2 cellular contexts compared by ENCODE assay signal in genomic region chr1:147807405-147807804, GRCh38.
TF ChIP-seq lines count a peak whose summit lies in the region.

No MANE protein-coding gene starts in this region.

TF ChIP-seq in GM23338, 12 proteins besides CTCF, POLR2A, EP300 and RAD21 (continued from another document):
- TF ChIP-seq ZNF462 (CRISPR knock-in tag; IDR thresholded peaks at IDR 0.05) (no peak), CREB1 (CRISPR knock-in tag; IDR thresholded peaks at IDR 0.05; ENCODE audit: low read depth) (no peak), POLR2AphosphoS5 (IDR thresholded peaks at IDR 0.05; ENCODE audit: low read depth) (no peak), ZNF331 (CRISPR knock-in tag; IDR thresholded peaks at IDR 0.05; ENCODE audit: low read depth) (no peak), NANOG (IDR thresholded peaks at IDR 0.05; ENCODE audit: borderline replicate concordance) (no peak)

TF ChIP-seq in WTC11, 78 proteins besides CTCF, POLR2A, EP300 and RAD21 (continued from another document):
- TF ChIP-seq E2F1 (CRISPR knock-in tag; IDR thresholded peaks at IDR 0.05): no peak
- TF ChIP-seq ZNF138 (CRISPR knock-in tag; conservative IDR thresholded peaks at IDR 0.05): no peak
- no peak for TF ChIP-seq ESRRA (CRISPR knock-in tag; IDR thresholded peaks at IDR 0.05; ENCODE audit: borderline replicate concordance)
- TF ChIP-seq SMAD3 (CRISPR knock-in tag; IDR thresholded peaks at IDR 0.05; ENCODE audit: borderline replicate concordance): no peak
- no peak for TF ChIP-seq SMAD4 (CRISPR knock-in tag; IDR thresholded peaks at IDR 0.05)
- no peak for TF ChIP-seq ZNF671 (CRISPR knock-in tag; IDR thresholded peaks at IDR 0.05)
- no peak for TF ChIP-seq MXD4 (CRISPR knock-in tag; IDR thresholded peaks at IDR 0.05; ENCODE audit: borderline replicate concordance)
- no peak for TF ChIP-seq KAT7 (CRISPR knock-in tag; IDR thresholded peaks at IDR 0.05; ENCODE audit: borderline replicate concordance)
- TF ChIP-seq ZNF317 (CRISPR knock-in tag; IDR thresholded peaks at IDR 0.05; ENCODE audit: borderline replicate concordance, low read depth): no peak
- TF ChIP-seq ATF2 (CRISPR knock-in tag; IDR thresholded peaks at IDR 0.05; ENCODE audit: borderline replicate concordance, low read depth): no peak
- TF ChIP-seq AFF4 (CRISPR knock-in tag; IDR thresholded peaks at IDR 0.05; ENCODE audit: borderline replicate concordance): no peak
- no peak for TF ChIP-seq ZNF416 (CRISPR knock-in tag; IDR thresholded peaks at IDR 0.05)
